Comparison of ENCODE assay signal across 16 cellular contexts in the genomic region with DNA sequence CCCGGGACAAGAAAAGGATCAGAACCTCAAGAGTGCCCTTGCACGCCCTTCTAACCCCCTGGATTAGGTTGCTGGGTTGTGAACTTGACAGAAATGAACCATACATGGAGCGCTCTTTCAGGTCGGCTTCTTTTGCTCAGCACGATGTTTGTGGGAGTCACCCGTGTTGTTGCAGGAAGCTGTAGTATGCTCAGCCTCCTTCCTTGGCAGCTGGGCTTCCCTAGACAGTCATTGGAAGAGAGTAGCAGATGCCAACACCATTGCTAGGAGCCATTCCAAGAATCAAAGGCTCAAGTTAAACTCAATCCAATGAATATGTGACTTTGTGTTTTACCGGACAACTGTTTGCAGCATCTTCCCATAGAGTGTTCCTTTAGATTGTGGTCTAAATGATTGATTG.
"Had no signal": no experiment of that assay in that cellular context is flagged by ENCODE, and none has a peak within 500 bp of the region (broad histone marks: within the 10 kb centered on the region; RNA-seq: fewer than 3 reads in every experiment).

No MANE protein-coding gene starts in this region.

- H3K27me3 ChIP-seq: esophagus squamous epithelium, right atrium auricular region, tibial nerve, vagina had no signal

- H3K36me3 ChIP-seq: esophagus squamous epithelium, heart right ventricle, left lung, right atrium auricular region, tibial nerve, vagina had no signal

- FAIRE-seq: colon, frontal cortex, islet of Langerhans, small intestine had no signal

- H3K4me1 ChIP-seq: left lung, right atrium auricular region, tibial nerve, vagina had no signal

- H3K4me3 ChIP-seq: esophagus squamous epithelium, heart right ventricle, left lung, right atrium auricular region, tibial nerve, vagina had no signal

- H3K27ac ChIP-seq: esophagus squamous epithelium, heart right ventricle, left lung, right atrium auricular region, tibial nerve, vagina, VCaP had no signal

- DNase-seq: activated CD4-positive, alpha-beta T cell treated with anti-CD3 and anti-CD28 coated beads for 36 hours; activated CD8-positive, alpha-beta memory T cell treated with anti-CD3 and anti-CD28 coated beads, Interleukin-2, amount 50 U/mL, for 4 hours; activated CD8-positive, alpha-beta T cell treated with anti-CD3 and anti-CD28 coated beads for 36 hours; activated T-cell treated with anti-CD3 and anti-CD28 coated beads, Interleukin-2, amount 50 U/mL, for 72 hours; aorta; esophagus squamous epithelium; heart right ventricle; left lung; small intestine had no signal

- ATAC-seq: activated CD4-positive, alpha-beta T cell treated with anti-CD3 and anti-CD28 coated beads for 36 hours; activated CD8-positive, alpha-beta T cell treated with anti-CD3 and anti-CD28 coated beads for 36 hours; activated T-cell treated with anti-CD3 and anti-CD28 coated beads, Interleukin-2, amount 50 U/mL, for 72 hours; heart right ventricle; left lung had no signal

- H3K9me3 ChIP-seq: esophagus squamous epithelium, left lung, right atrium auricular region, tibial nerve, vagina had no signal
